ENCODE assay signal across 1 cellular context in the genomic region with DNA sequence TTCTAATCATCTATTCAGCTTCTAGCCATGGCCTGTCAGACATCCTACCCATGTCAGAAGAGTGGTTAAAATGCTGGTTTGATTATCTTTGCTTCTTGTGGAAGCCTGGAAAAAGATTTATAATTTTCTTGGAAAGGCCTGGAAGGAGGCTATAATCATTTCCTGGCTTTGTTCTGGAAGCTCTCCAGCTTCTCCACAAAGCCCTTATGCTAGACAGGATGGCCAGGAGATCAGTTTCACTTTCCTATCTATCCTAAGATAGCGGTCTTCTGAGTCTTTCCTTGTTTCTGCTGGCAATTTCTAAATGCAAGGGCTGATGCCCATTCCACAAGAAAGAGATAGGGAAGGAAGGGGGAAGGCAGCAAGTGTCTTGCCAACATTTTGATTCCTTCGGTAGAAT.
TF ChIP-seq lines count a peak whose summit lies in the region.

No MANE protein-coding gene starts in this region.

TF ChIP-seq in SK-N-SH treated with all-trans-retinoic acid at 6 μM for 48 hours, 23 proteins besides CTCF, POLR2A, EP300 and RAD21 (continued from another document):
- TF ChIP-seq, protein P1, sequence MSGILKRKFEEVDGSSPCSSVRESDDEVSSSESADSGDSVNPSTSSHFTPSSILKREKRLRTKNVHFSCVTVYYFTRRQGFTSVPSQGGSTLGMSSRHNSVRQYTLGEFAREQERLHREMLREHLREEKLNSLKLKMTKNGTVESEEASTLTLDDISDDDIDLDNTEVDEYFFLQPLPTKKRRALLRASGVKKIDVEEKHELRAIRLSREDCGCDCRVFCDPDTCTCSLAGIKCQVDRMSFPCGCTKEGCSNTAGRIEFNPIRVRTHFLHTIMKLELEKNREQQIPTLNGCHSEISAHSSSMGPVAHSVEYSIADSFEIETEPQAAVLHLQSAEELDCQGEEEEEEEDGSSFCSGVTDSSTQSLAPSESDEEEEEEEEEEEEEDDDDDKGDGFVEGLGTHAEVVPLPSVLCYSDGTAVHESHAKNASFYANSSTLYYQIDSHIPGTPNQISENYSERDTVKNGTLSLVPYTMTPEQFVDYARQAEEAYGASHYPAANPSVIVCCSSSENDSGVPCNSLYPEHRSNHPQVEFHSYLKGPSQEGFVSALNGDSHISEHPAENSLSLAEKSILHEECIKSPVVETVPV (CRISPR knock-in tag; IDR thresholded peaks at IDR 0.05): no peak
- TF ChIP-seq RARB (CRISPR knock-in tag; IDR thresholded peaks at IDR 0.05) (no peak), ZNF565 (CRISPR knock-in tag; conservative IDR thresholded peaks at IDR 0.05; ENCODE audit: low read depth) (no peak), OSR1 (CRISPR knock-in tag; IDR thresholded peaks at IDR 0.05) (no peak), ESRRG (CRISPR knock-in tag; IDR thresholded peaks at IDR 0.05) (no peak), ZNF8 (CRISPR knock-in tag; IDR thresholded peaks at IDR 0.05) (no peak), GLIS3 (CRISPR knock-in tag; IDR thresholded peaks at IDR 0.05) (no peak)
- TF ChIP-seq, protein P2, sequence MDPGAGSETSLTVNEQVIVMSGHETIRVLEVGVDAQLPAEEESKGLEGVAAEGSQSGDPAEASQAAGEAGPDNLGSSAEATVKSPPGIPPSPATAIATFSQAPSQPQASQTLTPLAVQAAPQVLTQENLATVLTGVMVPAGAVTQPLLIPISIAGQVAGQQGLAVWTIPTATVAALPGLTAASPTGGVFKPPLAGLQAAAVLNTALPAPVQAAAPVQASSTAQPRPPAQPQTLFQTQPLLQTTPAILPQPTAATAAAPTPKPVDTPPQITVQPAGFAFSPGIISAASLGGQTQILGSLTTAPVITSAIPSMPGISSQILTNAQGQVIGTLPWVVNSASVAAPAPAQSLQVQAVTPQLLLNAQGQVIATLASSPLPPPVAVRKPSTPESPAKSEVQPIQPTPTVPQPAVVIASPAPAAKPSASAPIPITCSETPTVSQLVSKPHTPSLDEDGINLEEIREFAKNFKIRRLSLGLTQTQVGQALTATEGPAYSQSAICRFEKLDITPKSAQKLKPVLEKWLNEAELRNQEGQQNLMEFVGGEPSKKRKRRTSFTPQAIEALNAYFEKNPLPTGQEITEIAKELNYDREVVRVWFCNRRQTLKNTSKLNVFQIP (CRISPR knock-in tag; IDR thresholded peaks at IDR 0.05; ENCODE audit: borderline replicate concordance, low read depth): no peak
TF ChIP-seq in SK-N-SH treated with all-trans-retinoic acid at 6 μM for 48 hours: peak in this region for 0.
